Comparison of ENCODE assay signal across 22 cellular contexts in genomic region chr9:4113711-4114110, GRCh38.
A peak's percentile ranks its signal among the peaks of the same experiment; 100 is the strongest.
DNase-seq lines count a peak whose midpoint lies in the region; ATAC-seq lines count a peak whose summit lies in the region.
"Had no signal": no experiment of that assay in that cellular context is flagged by ENCODE, and none has a peak within 500 bp of the region (broad histone marks: within the 10 kb centered on the region; RNA-seq: fewer than 3 reads in every experiment).

No MANE protein-coding gene starts in this region.

- intact Hi-C loops in right cardiac atrium (cut with DNase I) (loop anchor here in 1 of 4 donors (5.0 kb wide), 1 partner anchor 61 kb away; no protein-coding TSS in a partner anchor), cardiac septum (cut with DNase I) (no loop called here), aorta (cut with DNase I) (loop anchor here (10.0 kb wide), 1 partner anchor 181 kb away; no protein-coding TSS in a partner anchor)
- intact Hi-C loops in activated CD4-positive, alpha-beta T cell treated with anti-CD3 and anti-CD28 coated beads, Interleukin-2, amount 10 ng/mL, durations not matched to agents 24 days and 14 days (cut with micrococcal nuclease): loop anchor here (10.0 kb wide), 1 partner anchor 169 kb away; no protein-coding TSS in a partner anchor

- H3K27me3 ChIP-seq in right cardiac atrium (ENCODE audit: control insufficient read depth, insufficient read depth): no peaks in the 10 kb centered on the region
- H3K27me3 ChIP-seq in neuronal stem cell (ENCODE audit: control insufficient read depth in 3 of 3, insufficient read depth in 3 of 3, low read depth in 1 of 3, low read length in 3 of 3): no peaks in the 10 kb centered on the region
- H3K27me3 ChIP-seq in aorta (ENCODE audit: control insufficient read depth in 1 of 2, insufficient read depth in 2 of 2, low read length in 1 of 2): no peaks in the 10 kb centered on the region

- no peak overlapping the region for H2AK5ac ChIP-seq in neuronal stem cell (ENCODE audit: low read depth, low read length)

- no peak overlapping the region for H3K4ac ChIP-seq in neuronal stem cell (ENCODE audit: low read length)

- ATAC-seq in right cardiac atrium (no peak), aorta (ENCODE audit: low FRiP score) (no peak)
- ATAC-seq: A549, GM12878, GM23338 had no signal

- H3K27ac Mint-ChIP-seq in activated CD4-positive, alpha-beta T cell treated with anti-CD3 and anti-CD28 coated beads, Interleukin-2, amount 10 ng/mL, durations not matched to agents 24 days and 14 days: no peak overlapping the region
- H3K27ac Mint-ChIP-seq: CD4-positive, alpha-beta T cell; GM23338 had no signal

- H2AFZ ChIP-seq in neuronal stem cell (ENCODE audit: low read length): no peak overlapping the region
- H2AFZ ChIP-seq: GM23338 had no signal

- H3K4me2 ChIP-seq in neuronal stem cell (ENCODE audit: insufficient read depth, low read length, poor library complexity, severe bottlenecking): no peak overlapping the region
- H3K4me2 ChIP-seq: A549, GM23338 had no signal

- no peaks in the 10 kb centered on the region for H3K79me1 ChIP-seq in neuronal stem cell (ENCODE audit: low read depth, low read length)

- H4K8ac ChIP-seq in neuronal stem cell (ENCODE audit: low read depth, low read length): no peak overlapping the region

- no peak overlapping the region for H3K14ac ChIP-seq in neuronal stem cell (ENCODE audit: low read length)

- no peak overlapping the region for H2BK15ac ChIP-seq in neuronal stem cell (ENCODE audit: low read length)

- H3K4me3 Mint-ChIP-seq in activated CD4-positive, alpha-beta T cell treated with anti-CD3 and anti-CD28 coated beads, Interleukin-2, amount 10 ng/mL, durations not matched to agents 24 days and 14 days: no peak overlapping the region
- H3K4me3 Mint-ChIP-seq: CD4-positive, alpha-beta T cell; GM23338 had no signal

- H3K9me3 Mint-ChIP-seq in activated CD4-positive, alpha-beta T cell treated with anti-CD3 and anti-CD28 coated beads, Interleukin-2, amount 10 ng/mL, durations not matched to agents 24 days and 14 days: no peaks in the 10 kb centered on the region
- H3K9me3 Mint-ChIP-seq: CD4-positive, alpha-beta T cell; GM23338 had no signal

- DNase-seq in right cardiac atrium (no peak), cardiac septum (ENCODE audit: low spot score) (no peak), fibroblast of gingiva (ENCODE audit: low read depth) (peak; percentile 58), neuronal stem cell (ENCODE audit: low spot score) (no peak), aorta (no peak), mesenteric fat pad (ENCODE audit: low spot score) (no peak), EL (no peak)
- DNase-seq in activated CD4-positive, alpha-beta T cell treated with anti-CD3 and anti-CD28 coated beads, Interleukin-2, amount 10 ng/mL, durations not matched to agents 24 days and 14 days: no peak
- DNase-seq: Caco-2; CD4-positive, alpha-beta T cell; DMS153; KBM-7; NCI-H1105 treated with DMSO at 0.1 percent for 48 hours; NCI-H1694; NCI-H2081 treated with DMSO at 0.1 percent for 48 hours; NCI-H446 treated with DMSO at 0.1 percent for 48 hours; NCI-H748 treated with DMSO at 0.1 percent for 48 hours; NK-92 treated with Interleukin-12 subunit alpha and Interleukin-12 subunit beta, amount 100 ng/mL, for 24 hours; SIG-M5 had no signal

- no peak overlapping the region for H2BK120ac ChIP-seq in neuronal stem cell (ENCODE audit: low read depth, low read length)

- WGBS in right cardiac atrium: 61% methylated on average over 4 of the region's 4 CpGs
- WGBS in neuronal stem cell (ENCODE audit: extremely low coverage in 2 of 2, insufficient read length in 2 of 2, insufficient replicate concordance in 1 of 2), 2 donors: no CpG with 5 or more reads among the region's 4 CpGs
- 2 to 7% methylated on average over 4 of the region's 4 CpGs for WGBS in aorta, 2 donors

- H3K36me3 Mint-ChIP-seq in activated CD4-positive, alpha-beta T cell treated with anti-CD3 and anti-CD28 coated beads, Interleukin-2, amount 10 ng/mL, durations not matched to agents 24 days and 14 days (ENCODE audit: low read depth): no peaks in the 10 kb centered on the region

- H3K27me3 Mint-ChIP-seq in activated CD4-positive, alpha-beta T cell treated with anti-CD3 and anti-CD28 coated beads, Interleukin-2, amount 10 ng/mL, durations not matched to agents 24 days and 14 days: no peaks in the 10 kb centered on the region
- H3K27me3 Mint-ChIP-seq: CD4-positive, alpha-beta T cell had no signal

- no peak overlapping the region for H3K23ac ChIP-seq in neuronal stem cell (ENCODE audit: low read depth, low read length, poor library complexity)

- peak overlapping the region; percentile 42 for H3K18ac ChIP-seq in neuronal stem cell (ENCODE audit: low read length)

- no peaks in the 10 kb centered on the region for H3K4me1 Mint-ChIP-seq in activated CD4-positive, alpha-beta T cell treated with anti-CD3 and anti-CD28 coated beads, Interleukin-2, amount 10 ng/mL, durations not matched to agents 24 days and 14 days
- H3K4me1 Mint-ChIP-seq: GM23338 had no signal

- H3K4me3 ChIP-seq in right cardiac atrium (ENCODE audit: low read length) (no peak overlapping the region), neuronal stem cell (ENCODE audit: low read length in 2 of 2) (no peak overlapping the region), aorta (ENCODE audit: low read length in 2 of 2) (no peak overlapping the region)
- H3K4me3 ChIP-seq: A549, GM12878, GM23338 had no signal

- H3K9ac ChIP-seq in neuronal stem cell (ENCODE audit: low read depth, low read length, poor library complexity): no peak overlapping the region

- H3K9me3 ChIP-seq in right cardiac atrium (ENCODE audit: control insufficient read depth, low read length): no peaks in the 10 kb centered on the region
- H3K9me3 ChIP-seq in neuronal stem cell (replicated peaks in 1 of 2; ENCODE audit: control insufficient read depth in 2 of 2, insufficient read depth in 1 of 2, low read depth in 1 of 2, low read length in 2 of 2): peaks cover 5 to 14% of the 10 kb centered on the region in 2 donors
- H3K9me3 ChIP-seq in aorta (ENCODE audit: control insufficient read depth, low read length): no peaks in the 10 kb centered on the region
- H3K9me3 ChIP-seq: A549, Caco-2 had no signal

- H3K4me1 ChIP-seq in right cardiac atrium (ENCODE audit: control insufficient read depth, insufficient read depth, low read length) (no peaks in the 10 kb centered on the region), neuronal stem cell (ENCODE audit: control insufficient read depth in 2 of 2, insufficient read depth in 1 of 2, low read depth in 1 of 2, low read length in 2 of 2) (peaks cover 4 to 11% of the 10 kb centered on the region in 2 donors), aorta (ENCODE audit: control insufficient read depth in 1 of 2, insufficient read depth in 2 of 2, low read length in 2 of 2) (peaks cover 13 to 28% of the 10 kb centered on the region in 2 donors)

- H3K27ac ChIP-seq in right cardiac atrium (ENCODE audit: low read length) (peak overlapping the region; percentile 70), neuronal stem cell (replicated peaks; ENCODE audit: low read length) (no peak overlapping the region), aorta (ENCODE audit: low read depth in 1 of 2, low read length in 2 of 2) (peak overlapping the region; percentile 84 to 99)
- H3K27ac ChIP-seq: A549 had no signal

- H4K91ac ChIP-seq in neuronal stem cell (ENCODE audit: low read depth, low read length, poor library complexity): no peak overlapping the region

- peaks cover 0 to 13% of the 10 kb centered on the region in 2 donors for H3K36me3 ChIP-seq in neuronal stem cell (replicated peaks in 1 of 2; ENCODE audit: control insufficient read depth in 2 of 2, insufficient read depth in 2 of 2, low read length in 2 of 2)
- no peaks in the 10 kb centered on the region for H3K36me3 ChIP-seq in aorta (ENCODE audit: control insufficient read depth in 1 of 2, insufficient read depth in 2 of 2, low read length in 1 of 2)

- no peak overlapping the region for H2BK5ac ChIP-seq in neuronal stem cell (ENCODE audit: low read length)

- H2BK12ac ChIP-seq in neuronal stem cell (ENCODE audit: low read length): no peak overlapping the region
